ENCODE assay signal across 7 cellular contexts in the genomic region with DNA sequence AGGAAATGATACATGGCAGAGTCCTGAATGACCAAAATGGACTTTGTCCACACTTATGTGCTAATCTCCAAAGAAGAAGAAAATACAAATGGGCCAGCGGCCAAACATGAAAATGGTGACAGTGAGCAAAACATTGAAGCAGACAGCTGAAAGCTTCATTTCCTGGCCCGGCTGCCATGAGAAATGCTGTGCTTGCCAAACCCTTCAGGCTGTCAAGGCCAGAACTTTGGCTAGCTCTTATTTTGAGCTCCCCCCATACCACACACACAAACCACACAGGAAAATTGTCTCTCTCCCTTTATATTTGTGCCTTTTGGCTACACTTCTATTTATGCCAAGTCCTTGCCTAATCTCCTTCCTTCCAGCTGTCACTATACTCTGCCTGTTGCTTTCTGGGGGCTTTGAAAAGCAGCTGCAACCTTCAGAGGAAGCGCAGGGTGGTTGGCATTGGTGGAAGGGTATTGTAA.
DNase-seq lines count a peak whose midpoint lies in the region; ATAC-seq and TF ChIP-seq lines count a peak whose summit lies in the region.

No MANE protein-coding gene starts in this region.

- H3K4me3 Mint-ChIP-seq in chondrocyte (ENCODE audit: unreplicated experiment), result no peak overlapping the region

- H3K27ac ChIP-seq in lung (ENCODE audit: low read depth in 1 of 2, low read length in 1 of 2) (peak overlapping the region; percentile 69 to 81), upper lobe of left lung (peak overlapping the region; percentile 77 to 87 (median 78))

- 29 to 48% methylated on average over 3 of the region's 3 CpGs for WGBS in lung, 2 donors
- 51 to 53% methylated on average over 3 of the region's 3 CpGs for WGBS in upper lobe of left lung, 2 donors

- H3K9me3 Mint-ChIP-seq in chondrocyte (ENCODE audit: low read depth), result peaks cover 8% of the 10 kb centered on the region

- H3K36me3 Mint-ChIP-seq in chondrocyte (ENCODE audit: low read depth), result peaks cover under 1% of the 10 kb centered on the region

- ATAC-seq in lung (ENCODE audit: insufficient read depth, low FRiP score) (peak; percentile 9), upper lobe of left lung (ENCODE audit: low FRiP score in 2 of 2) (peak; percentile 44 to 56), HG02623 (IDR thresholded peaks at IDR 0.05; ENCODE audit: unreplicated experiment) (no peak)

- H3K4me1 Mint-ChIP-seq in chondrocyte (ENCODE audit: low read depth), result peaks cover 95% of the 10 kb centered on the region

- no peaks in the 10 kb centered on the region for H3K27me3 ChIP-seq in lung (ENCODE audit: control insufficient read depth, insufficient read depth)
- H3K27me3 ChIP-seq in upper lobe of left lung, result no peaks in the 10 kb centered on the region

- H3K36me3 ChIP-seq in lung (ENCODE audit: control insufficient read depth in 2 of 2, insufficient read depth in 2 of 2, low read length in 2 of 2), result no peaks in the 10 kb centered on the region
- no peaks in the 10 kb centered on the region for H3K36me3 ChIP-seq in upper lobe of left lung

- TF ChIP-seq EP300 in upper lobe of left lung (IDR thresholded peaks at IDR 0.05), result no peak

- peak overlapping the region; percentile 85 for H3K27ac Mint-ChIP-seq in chondrocyte (ENCODE audit: unreplicated experiment)

- H3K4me1 ChIP-seq in lung (ENCODE audit: control insufficient read depth in 2 of 2, insufficient read depth in 2 of 2, low read length in 2 of 2) (peaks cover 10 to 19% of the 10 kb centered on the region in 2 donors), upper lobe of left lung (peaks cover 43 to 49% (median 48%) of the 10 kb centered on the region in 4 donors)

- H3K9me3 ChIP-seq in lung (ENCODE audit: control insufficient read depth in 2 of 2, insufficient read depth in 1 of 2, low read length in 1 of 2) (no peaks in the 10 kb centered on the region), upper lobe of left lung (no peaks in the 10 kb centered on the region)

- no peak for TF ChIP-seq CTCF in chondrocyte (IDR thresholded peaks at IDR 0.05)
- TF ChIP-seq CTCF in lung (IDR thresholded peaks at IDR 0.05; ENCODE audit: control extremely low read depth, extremely low read depth), result no peak
- no peak for TF ChIP-seq CTCF in upper lobe of left lung (IDR thresholded peaks at IDR 0.05)

- peak; percentile 75 for DNase-seq in NCI-H1092 treated with DMSO at 0.1 percent for 48 hours (lab: John Stamatoyannopoulos, UW)
- no peak for DNase-seq in chondrocyte (ENCODE audit: low spot score)
- DNase-seq in lung (ENCODE audit: low spot score), result peak; percentile 58
- DNase-seq in upper lobe of left lung, result peak in 1 of 2 donors; percentile 29
- no peak for DNase-seq in activated CD4-positive, alpha-beta T cell treated with anti-CD3 and anti-CD28 coated beads for 1 hour
- no peak for DNase-seq in NCI-H2081 treated with DMSO at 0.1 percent for 48 hours (lab: John Stamatoyannopoulos, UW)

- no peaks in the 10 kb centered on the region for H3K27me3 Mint-ChIP-seq in chondrocyte (ENCODE audit: low read depth)

- TF ChIP-seq POLR2A in upper lobe of left lung (IDR thresholded peaks at IDR 0.05), result no peak

- no peak overlapping the region for H3K4me3 ChIP-seq in lung
- no peak overlapping the region for H3K4me3 ChIP-seq in upper lobe of left lung

Comparison
In these comparisons a context has a peak if more than half of its experiments do, and no peak if none do; other contexts are left out.
1. DNase-seq: peak in NCI-H1092 treated with DMSO at 0.1 percent for 48 hours (single experiment) and lung (single experiment); none in chondrocyte (single experiment), activated CD4-positive, alpha-beta T cell treated with anti-CD3 and anti-CD28 coated beads for 1 hour (single experiment) and NCI-H2081 treated with DMSO at 0.1 percent for 48 hours (single experiment).